Comparison of ENCODE assay signal across 13 cellular contexts in genomic region chr17:66369830-66370229, GRCh38.
"Had no signal": no experiment of that assay in that cellular context is flagged by ENCODE, and none has a peak within 500 bp of the region (broad histone marks: within the 10 kb centered on the region; RNA-seq: fewer than 3 reads in every experiment).

No MANE protein-coding gene starts in this region.

- H3K4me3 Mint-ChIP-seq: activated naive CD4-positive, alpha-beta T cell treated with anti-CD3 and anti-CD28 coated beads for 36 hours; activated T-helper 1 cell treated with anti-CD3 and anti-CD28 coated beads, Interleukin-12 subunit alpha, Interleukin-12 subunit beta, Interleukin-2, Interleukin-4 antibody, amounts not matched to agents 30 ng/mL and 10 ng/mL and 1 ng/mL, durations not matched to agents 14 hours and 24 hours and 36 hours; effector memory CD8-positive, alpha-beta T cell; stimulated activated memory B cell treated with anti-CD40 and anti-IgM and Interleukin-4, amounts not matched to agents 10 μg/mL and 1 μg/mL and 100 μg/mL, for 72 hours had no signal

- DNase-seq: activated CD4-positive, alpha-beta T cell treated with anti-CD3 and anti-CD28 coated beads, Interleukin-2, amount 50 U/mL, for 48 hours; activated naive CD4-positive, alpha-beta T cell treated with anti-CD3 and anti-CD28 coated beads for 36 hours; amniotic stem cell; body of pancreas; central memory CD4-positive, alpha-beta T cell; effector memory CD8-positive, alpha-beta T cell; gastrocnemius medialis; kidney; substantia nigra; trophoblast cell had no signal

- H3K27me3 Mint-ChIP-seq: effector memory CD8-positive, alpha-beta T cell; stimulated activated memory B cell treated with anti-CD40 and anti-IgM and Interleukin-4, amounts not matched to agents 10 μg/mL and 1 μg/mL and 100 μg/mL, for 72 hours had no signal

- H3K9me3 Mint-ChIP-seq: activated naive CD4-positive, alpha-beta T cell treated with anti-CD3 and anti-CD28 coated beads for 36 hours; activated T-helper 1 cell treated with anti-CD3 and anti-CD28 coated beads, Interleukin-12 subunit alpha, Interleukin-12 subunit beta, Interleukin-2, Interleukin-4 antibody, amounts not matched to agents 30 ng/mL and 10 ng/mL and 1 ng/mL, durations not matched to agents 14 hours and 24 hours and 36 hours; effector memory CD8-positive, alpha-beta T cell; stimulated activated memory B cell treated with anti-CD40 and anti-IgM and Interleukin-4, amounts not matched to agents 10 μg/mL and 1 μg/mL and 100 μg/mL, for 72 hours had no signal

- ATAC-seq: activated CD4-positive, CD25-positive, alpha-beta regulatory T cell treated with anti-CD3 and anti-CD28 coated beads, Interleukin-2, amount 50 U/mL, for 24 hours; body of pancreas; effector memory CD8-positive, alpha-beta T cell; gastrocnemius medialis; stimulated activated memory B cell treated with anti-CD40 and anti-IgM and Interleukin-4, amounts not matched to agents 10 μg/mL and 1 μg/mL and 100 μg/mL, for 72 hours had no signal

- H3K27ac Mint-ChIP-seq: activated naive CD4-positive, alpha-beta T cell treated with anti-CD3 and anti-CD28 coated beads for 36 hours; activated T-helper 1 cell treated with anti-CD3 and anti-CD28 coated beads, Interleukin-12 subunit alpha, Interleukin-12 subunit beta, Interleukin-2, Interleukin-4 antibody, amounts not matched to agents 30 ng/mL and 10 ng/mL and 1 ng/mL, durations not matched to agents 14 hours and 24 hours and 36 hours; stimulated activated memory B cell treated with anti-CD40 and anti-IgM and Interleukin-4, amounts not matched to agents 10 μg/mL and 1 μg/mL and 100 μg/mL, for 72 hours had no signal

- H3K36me3 Mint-ChIP-seq: stimulated activated memory B cell treated with anti-CD40 and anti-IgM and Interleukin-4, amounts not matched to agents 10 μg/mL and 1 μg/mL and 100 μg/mL, for 72 hours had no signal
